Comparison of ENCODE assay signal across 17 cellular contexts in genomic region chr16:80682435-80683070, GRCh38.
A peak's percentile ranks its signal among the peaks of the same experiment; 100 is the strongest.
DNase-seq lines count a peak whose midpoint lies in the region; ATAC-seq, FAIRE-seq and TF ChIP-seq lines count a peak whose summit lies in the region.
"Had no signal": no experiment of that assay in that cellular context is flagged by ENCODE, and none has a peak within 500 bp of the region (broad histone marks: within the 10 kb centered on the region; RNA-seq: fewer than 3 reads in every experiment).

No MANE protein-coding gene starts in this region.

- H3K4me1 ChIP-seq in skeletal muscle satellite cell (ENCODE audit: control insufficient read depth, insufficient read depth, low read length): peaks cover 16% of the 10 kb centered on the region
- H3K4me1 ChIP-seq in HepG2 (ENCODE audit: insufficient read depth, low read length): no peaks in the 10 kb centered on the region
- H3K4me1 ChIP-seq: heart left ventricle, psoas muscle, tibial nerve had no signal

- CTCF ChIA-PET in HepG2 (lab: Yijun Ruan, JAX; ENCODE audit: low intra/inter-chr PET ratio, low total read pairs): no interaction called here

- POLR2A ChIA-PET in HepG2 (lab: Yijun Ruan, JAX): no interaction called here

- no peak for TF ChIP-seq CTCF in fibroblast of pulmonary artery (IDR thresholded peaks at IDR 0.05; ENCODE audit: low read length, missing control alignments)
- TF ChIP-seq CTCF in HepG2 (CRISPR knock-in tag; IDR thresholded peaks at IDR 0.05): no peak

- no peaks in the 10 kb centered on the region for H4K20me1 ChIP-seq in HepG2 (ENCODE audit: insufficient read depth, low read length)

- H3K79me2 ChIP-seq in HepG2 (ENCODE audit: insufficient read depth, low read length): no peaks in the 10 kb centered on the region

- no peak for FAIRE-seq in HepG2 (lab: Jason Lieb, UNC)
- FAIRE-seq: TTC549 had no signal

- H3K36me3 ChIP-seq in skeletal muscle satellite cell (ENCODE audit: insufficient read depth, low read length): peaks cover 8% of the 10 kb centered on the region
- H3K36me3 ChIP-seq in HepG2 (replicated peaks in 1 of 2; ENCODE audit: control insufficient read depth in 1 of 2, insufficient read depth in 2 of 2, low read length in 2 of 2): no peaks in the 10 kb centered on the region
- H3K36me3 ChIP-seq: tibial nerve had no signal

- no peak for TF ChIP-seq RAD21 in HepG2 (CRISPR knock-in tag; IDR thresholded peaks at IDR 0.05)

- no peak overlapping the region for H2AFZ ChIP-seq in HepG2 (ENCODE audit: low read length)

- peak overlapping the region; percentile 16 for H3K9ac ChIP-seq in skeletal muscle satellite cell (ENCODE audit: low read depth, low read length)
- no peak overlapping the region for H3K9ac ChIP-seq in HepG2 (ENCODE audit: insufficient read depth, low read depth, low read length)

- H3K27me3 ChIP-seq in skeletal muscle satellite cell (ENCODE audit: control insufficient read depth, insufficient read depth, low read length) (no peaks in the 10 kb centered on the region), HepG2 (ENCODE audit: control insufficient read depth in 1 of 2, insufficient read depth in 2 of 2, low read length in 2 of 2) (peaks cover 2 to 12% of the 10 kb centered on the region in 2 experiments; a peak in 3 of 5 replicates)
- H3K27me3 ChIP-seq: heart left ventricle, tibial nerve had no signal

- H3K4me2 ChIP-seq in skeletal muscle satellite cell (ENCODE audit: low read length) (peak overlapping the region; percentile 75), HepG2 (ENCODE audit: low read depth, low read length) (no peak overlapping the region)

- no peak overlapping the region for H3K27ac ChIP-seq in HepG2 (ENCODE audit: extremely low read length, insufficient read depth, low read length)
- H3K27ac ChIP-seq: heart left ventricle, psoas muscle, tibial nerve had no signal

- BruUV-seq in HepG2 (replicated peaks; lab: Mats Ljungman, UMichigan): no TSS peak

- in situ Hi-C loops in HepG2 (cut with HindIII; ENCODE audit: extremely low pct_ligation_motif_present, low pct_unique_long_range_greater_than_20kb): no loop called here

- 37% methylated on average over 16 of the region's 18 CpGs for WGBS in HepG2 (ENCODE audit: low lambda C conversion rate)

- ATAC-seq in HG02588 (IDR thresholded peaks at IDR 0.05; ENCODE audit: unreplicated experiment): no peak
- no peak for ATAC-seq in HepG2
- ATAC-seq: activated CD8-positive, alpha-beta T cell treated with anti-CD3 and anti-CD28 coated beads for 36 hours; effector memory CD8-positive, alpha-beta T cell; heart left ventricle; psoas muscle had no signal

- H3K4me3 ChIP-seq in fibroblast of pulmonary artery (replicated peaks; ENCODE audit: low read depth, low read length) (no peak overlapping the region), skeletal muscle satellite cell (ENCODE audit: low read length) (peak overlapping the region; percentile 48), HepG2 (replicated peaks in 1 of 3; ENCODE audit: insufficient read depth in 1 of 3, low read depth in 2 of 3, low read length in 3 of 3) (no peak overlapping the region)
- H3K4me3 ChIP-seq: heart left ventricle, psoas muscle, tibial nerve had no signal

- no peaks in the 10 kb centered on the region for H3K9me3 ChIP-seq in skeletal muscle satellite cell (replicated peaks; ENCODE audit: low read length)
- H3K9me3 ChIP-seq in HepG2 (ENCODE audit: low read length): no peaks in the 10 kb centered on the region
- H3K9me3 ChIP-seq: psoas muscle had no signal

- TF ChIP-seq EP300 in HepG2 (IDR thresholded peaks at IDR 0.05; ENCODE audit: low read depth in 2 of 2, low read length in 2 of 2): no peak
- no peak for TF ChIP-seq EP300 in HepG2 (CRISPR knock-in tag; IDR thresholded peaks at IDR 0.05; ENCODE audit: borderline replicate concordance)

- no peak for TF ChIP-seq POLR2A in HepG2 (IDR thresholded peaks at IDR 0.05; ENCODE audit: insufficient read depth in 1 of 2, low read depth in 2 of 2, low read length in 2 of 2)

- intact Hi-C loops in HepG2 (cut with micrococcal nuclease; ENCODE audit: unreplicated experiment): no loop called here

- DNase-seq in GM04503 (ENCODE audit: low read depth) (peak; percentile 51), amniotic stem cell (lab: John Stamatoyannopoulos, UW) (peak; percentile 42), fibroblast of pulmonary artery (ENCODE audit: low read depth) (peak; percentile 76), epidermal melanocyte (ENCODE audit: insufficient read length, low spot score) (no peak), midbrain (lab: John Stamatoyannopoulos, UW) (no peak), HepG2 (ENCODE audit: low spot score) (no peak)
- DNase-seq: activated CD8-positive, alpha-beta T cell treated with anti-CD3 and anti-CD28 coated beads for 36 hours; CD4-positive, alpha-beta memory T cell; effector memory CD8-positive, alpha-beta T cell; heart left ventricle; NCI-H1048; psoas muscle; stimulated activated CD4-positive, alpha-beta T cell treated with anti-CD3 and anti-CD28 coated beads, Interleukin-2, amount 100 ng/mL, for 48 hours had no signal

TF ChIP-seq in HepG2, 621 proteins besides CTCF, POLR2A, EP300 and RAD21:
- TF ChIP-seq ELF1 (CRISPR knock-in tag; IDR thresholded peaks at IDR 0.05) (no peak), NFE2L1 (CRISPR knock-in tag; IDR thresholded peaks at IDR 0.05; ENCODE audit: borderline replicate concordance) (no peak), GPN1 (CRISPR knock-in tag; IDR thresholded peaks at IDR 0.05; ENCODE audit: borderline replicate concordance) (no peak)

Comparison
In these comparisons a context has a peak if more than half of its experiments do, and no peak if none do; other contexts are left out.
1. DNase-seq: peak in GM04503 (single experiment), amniotic stem cell (single experiment) and fibroblast of pulmonary artery (single experiment); none in epidermal melanocyte (single experiment), midbrain (single experiment) and HepG2 (single experiment).